ENCODE assay signal across 27 cellular contexts in the genomic region with DNA sequence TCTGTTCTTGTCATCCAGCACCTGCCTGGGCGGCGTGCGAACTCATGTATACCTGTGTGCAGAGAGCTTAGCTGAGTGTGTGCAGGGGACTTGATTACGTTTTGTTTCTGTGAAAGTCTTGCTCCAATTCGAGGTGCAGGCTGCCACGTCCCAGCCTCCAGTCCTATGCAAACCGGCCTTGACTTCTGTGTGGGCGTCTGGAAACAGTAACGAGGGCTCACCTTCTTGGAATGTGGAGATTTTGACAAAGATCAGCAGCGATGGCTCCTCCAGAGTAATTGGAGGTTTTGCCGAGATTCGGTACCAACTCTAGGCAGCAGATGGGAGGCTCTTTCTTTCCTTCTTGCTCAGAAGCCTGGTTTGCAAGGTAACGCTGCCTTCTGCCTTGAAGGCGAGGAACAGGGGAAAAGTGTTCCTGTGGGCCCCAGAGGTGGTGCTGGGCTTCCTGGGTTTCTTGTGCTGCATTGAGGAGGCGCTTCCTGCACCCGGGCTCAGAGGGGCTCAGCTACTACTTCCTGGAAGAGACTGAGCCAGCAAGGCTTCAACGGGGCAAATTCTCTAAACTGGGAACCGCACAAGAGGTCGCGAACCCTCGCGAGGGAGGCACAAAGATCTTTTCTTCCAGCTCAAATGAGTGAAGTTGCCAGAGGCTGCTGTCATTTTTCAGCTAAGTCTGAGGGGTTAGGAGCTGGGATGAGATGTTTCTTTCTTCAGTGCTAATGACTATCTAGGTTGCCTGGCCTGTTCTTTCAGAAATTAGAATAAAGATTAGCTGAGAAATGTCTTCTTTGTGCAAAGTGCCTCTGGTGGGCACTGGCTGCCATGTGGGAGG.
DNase-seq lines count a peak whose midpoint lies in the region; ATAC-seq, FAIRE-seq and TF ChIP-seq lines count a peak whose summit lies in the region.
"Had no signal": no experiment of that assay in that cellular context is flagged by ENCODE, and none has a peak within 500 bp of the region (broad histone marks: within the 10 kb centered on the region; RNA-seq: fewer than 3 reads in every experiment).

No MANE protein-coding gene starts in this region.

- H3K4me3 ChIP-seq in HUES64 (ENCODE audit: low read length) (peak overlapping the region; percentile 27), ectodermal cell (ENCODE audit: insufficient read depth, low read depth, low read length) (no peak overlapping the region), mesodermal cell (ENCODE audit: extremely low read depth, insufficient read depth, low read length, poor library complexity, severe bottlenecking) (no peak overlapping the region), gastrocnemius medialis (no peak overlapping the region), mesenchymal stem cell (ENCODE audit: insufficient read depth in 1 of 2, low read depth in 1 of 2, low read length in 2 of 2) (peak overlapping the region in 1 of 2 experiments; percentile 24)
- H3K4me3 ChIP-seq: gastroesophageal sphincter, left ventricle myocardium inferior, prostate gland, skin epidermis, suprapubic skin had no signal

- H3K18ac ChIP-seq in mesenchymal stem cell (ENCODE audit: low read depth in 1 of 2, low read length in 2 of 2): no peak overlapping the region

- no peak overlapping the region for H2BK12ac ChIP-seq in mesenchymal stem cell (ENCODE audit: low read length in 2 of 2)

- H3K14ac ChIP-seq in mesenchymal stem cell (ENCODE audit: low read length in 2 of 2): no peak overlapping the region

- TF ChIP-seq POLR2A in H54 (IDR thresholded peaks at IDR 0.05; ENCODE audit: low read depth, low read length) (no peak), gastrocnemius medialis (IDR thresholded peaks at IDR 0.05) (no peak)

- H3K9me3 ChIP-seq in HUES64 (ENCODE audit: insufficient read depth, low read depth, low read length) (no peaks in the 10 kb centered on the region), ectodermal cell (ENCODE audit: control insufficient read depth, low read length) (no peaks in the 10 kb centered on the region), mesodermal cell (ENCODE audit: control insufficient read depth, low read length) (no peaks in the 10 kb centered on the region), gastrocnemius medialis (no peaks in the 10 kb centered on the region), mesenchymal stem cell (ENCODE audit: control insufficient read depth, low read length) (no peaks in the 10 kb centered on the region)
- H3K9me3 ChIP-seq: gastroesophageal sphincter, left ventricle myocardium inferior, prostate gland, suprapubic skin had no signal

- H4K8ac ChIP-seq in mesenchymal stem cell (ENCODE audit: low read length): no peak overlapping the region

- no peak for TF ChIP-seq CTCF in gastrocnemius medialis (IDR thresholded peaks at IDR 0.05 in 4 of 5, conservative IDR thresholded peaks at IDR 0.05 in 1 of 5)

- H3K27me3 ChIP-seq in HUES64 (ENCODE audit: insufficient read depth, low read length): no peaks in the 10 kb centered on the region
- no peaks in the 10 kb centered on the region for H3K27me3 ChIP-seq in ectodermal cell (ENCODE audit: control insufficient read depth, insufficient read depth, low read length, poor library complexity, severe bottlenecking)
- no peaks in the 10 kb centered on the region for H3K27me3 ChIP-seq in gastrocnemius medialis
- no peaks in the 10 kb centered on the region for H3K27me3 ChIP-seq in mesenchymal stem cell (ENCODE audit: control insufficient read depth in 1 of 2, insufficient read depth in 1 of 2, low read length in 2 of 2)

- DNase-seq in H54 (ENCODE audit: insufficient read length, low spot score) (no peak), gastrocnemius medialis (no peak), mesenchymal stem cell (no peak)
- DNase-seq: activated CD4-positive, alpha-beta T cell treated with anti-CD3 and anti-CD28 coated beads for 4 hours; activated naive CD4-positive, alpha-beta T cell treated with anti-CD3 and anti-CD28 coated beads, Interleukin-2, amount 50 U/mL, for 16 hours; activated T-cell treated with anti-CD3 and anti-CD28 coated beads, Interleukin-2, amount 50 U/mL, for 72 hours; CD4-positive, alpha-beta memory T cell; DMS79; effector memory CD4-positive, alpha-beta T cell; IMR-90; left ventricle myocardium inferior; NCI-H1105 treated with DMSO at 0.1 percent for 48 hours; NCI-H2029 treated with DMSO at 0.1 percent for 48 hours; NCI-H82; SIG-M5 had no signal

- no peak overlapping the region for H2AK5ac ChIP-seq in mesenchymal stem cell (ENCODE audit: low read length, severe bottlenecking)

- no peaks in the 10 kb centered on the region for H3K36me3 ChIP-seq in HUES64 (ENCODE audit: insufficient read depth, low read length)
- no peaks in the 10 kb centered on the region for H3K36me3 ChIP-seq in ectodermal cell (ENCODE audit: control insufficient read depth, insufficient read depth, low read length)
- H3K36me3 ChIP-seq in mesodermal cell (ENCODE audit: control insufficient read depth, insufficient read depth, low read length): no peaks in the 10 kb centered on the region
- H3K36me3 ChIP-seq in gastrocnemius medialis: no peaks in the 10 kb centered on the region
- H3K36me3 ChIP-seq in mesenchymal stem cell (ENCODE audit: control insufficient read depth in 1 of 2, insufficient read depth in 2 of 2, low read depth in 1 of 2, low read length in 2 of 2): no peaks in the 10 kb centered on the region
- H3K36me3 ChIP-seq: gastroesophageal sphincter, left ventricle myocardium inferior, prostate gland, suprapubic skin had no signal

- no peak overlapping the region for H2AFZ ChIP-seq in mesenchymal stem cell (ENCODE audit: low read depth, low read length)

- H2BK120ac ChIP-seq in mesenchymal stem cell (ENCODE audit: low read depth, low read length): no peak overlapping the region

- 38% methylated on average over 22 of the region's 22 CpGs for WGBS in HUES64
- WGBS in ectodermal cell, 2 experiments: 39 to 48% methylated on average over 22 of the region's 22 CpGs
- WGBS in mesodermal cell (ENCODE audit: insufficient coverage in 2 of 2), 2 experiments: 34 to 42% methylated on average over 19 to 21 of the region's 22 CpGs
- WGBS in mesenchymal stem cell: 47% methylated on average over 22 of the region's 22 CpGs

- H4K91ac ChIP-seq in mesenchymal stem cell (ENCODE audit: low read length): no peak overlapping the region

- no peak overlapping the region for H3K4ac ChIP-seq in mesenchymal stem cell (ENCODE audit: low read depth in 1 of 2, low read length in 2 of 2)

- in situ Hi-C loops in gastrocnemius medialis (cut with MboI; ENCODE audit: low sequenced_read_pairs in 4 of 4): no loop called here

- H3K23ac ChIP-seq in mesenchymal stem cell (ENCODE audit: low read length in 2 of 2): no peak overlapping the region

- H3K4me1 ChIP-seq in HUES64 (ENCODE audit: insufficient read depth, low read length): peaks cover 14% of the 10 kb centered on the region
- H3K4me1 ChIP-seq in ectodermal cell (ENCODE audit: control insufficient read depth, insufficient read depth, low read length): peaks cover 29% of the 10 kb centered on the region
- peaks cover 14% of the 10 kb centered on the region for H3K4me1 ChIP-seq in mesodermal cell (ENCODE audit: control insufficient read depth, insufficient read depth, low read length, poor library complexity, severe bottlenecking)
- no peaks in the 10 kb centered on the region for H3K4me1 ChIP-seq in gastrocnemius medialis
- no peaks in the 10 kb centered on the region for H3K4me1 ChIP-seq in mesenchymal stem cell (ENCODE audit: control insufficient read depth, insufficient read depth, low read depth, low read length)
- H3K4me1 ChIP-seq: gastroesophageal sphincter, left ventricle myocardium inferior, prostate gland, suprapubic skin had no signal

- no peak overlapping the region for H3K4me2 ChIP-seq in mesenchymal stem cell (ENCODE audit: low read length, poor library complexity, severe bottlenecking)

- intact Hi-C loops in gastrocnemius medialis (cut with DNase I; ENCODE audit: low total_unique reads): no loop called here

- H3K9ac ChIP-seq in HUES64 (ENCODE audit: low read depth, low read length) (peak overlapping the region; percentile 8; the same call in 1 of the 2 replicates), mesenchymal stem cell (ENCODE audit: low read length) (no peak overlapping the region)

- ATAC-seq in gastrocnemius medialis (no peak), GM19023 (IDR thresholded peaks at IDR 0.05; ENCODE audit: unreplicated experiment) (no peak)
- ATAC-seq: activated T-cell treated with anti-CD3 and anti-CD28 coated beads, Interleukin-2, amount 50 U/mL, for 72 hours; esophagus mucosa; gastroesophageal sphincter; stimulated activated memory B cell treated with anti-CD40 and anti-IgM and Interleukin-4, amounts not matched to agents 10 μg/mL and 1 μg/mL and 100 μg/mL, for 72 hours had no signal

- no peaks in the 10 kb centered on the region for H3K79me1 ChIP-seq in mesenchymal stem cell (replicated peaks; ENCODE audit: low read length, poor library complexity, severe bottlenecking)

- H2BK5ac ChIP-seq in mesenchymal stem cell (ENCODE audit: low read depth, low read length, poor library complexity, severe bottlenecking): no peak overlapping the region

- no peak for FAIRE-seq in H54 (lab: Jason Lieb, UNC)
- FAIRE-seq: TTC549 had no signal

- H3K27ac ChIP-seq in HUES64 (ENCODE audit: low read depth, low read length) (peak overlapping the region; percentile 53; the same call in 1 of the 2 replicates), ectodermal cell (ENCODE audit: insufficient read depth, low read depth, low read length, poor library complexity, severe bottlenecking) (peak overlapping the region; percentile 56), mesodermal cell (ENCODE audit: low read depth, low read length, severe bottlenecking) (peak overlapping the region; percentile 57), gastrocnemius medialis (no peak overlapping the region), mesenchymal stem cell (ENCODE audit: low read length, poor library complexity, severe bottlenecking) (no peak overlapping the region)
- H3K27ac ChIP-seq: HL-60, left ventricle myocardium inferior, prostate gland, skin epidermis, suprapubic skin had no signal

- H2BK15ac ChIP-seq in mesenchymal stem cell (ENCODE audit: low read depth, poor library complexity, severe bottlenecking): no peak overlapping the region

Comparison
In these comparisons a context has a peak if more than half of its experiments do, and no peak if none do; other contexts are left out.
1. H3K27ac ChIP-seq: peak in HUES64 (single experiment), ectodermal cell (single experiment) and mesodermal cell (single experiment); none in gastrocnemius medialis (0 of 4) and mesenchymal stem cell (single experiment).